ENCODE assay signal across 1 cellular context in the genomic region with DNA sequence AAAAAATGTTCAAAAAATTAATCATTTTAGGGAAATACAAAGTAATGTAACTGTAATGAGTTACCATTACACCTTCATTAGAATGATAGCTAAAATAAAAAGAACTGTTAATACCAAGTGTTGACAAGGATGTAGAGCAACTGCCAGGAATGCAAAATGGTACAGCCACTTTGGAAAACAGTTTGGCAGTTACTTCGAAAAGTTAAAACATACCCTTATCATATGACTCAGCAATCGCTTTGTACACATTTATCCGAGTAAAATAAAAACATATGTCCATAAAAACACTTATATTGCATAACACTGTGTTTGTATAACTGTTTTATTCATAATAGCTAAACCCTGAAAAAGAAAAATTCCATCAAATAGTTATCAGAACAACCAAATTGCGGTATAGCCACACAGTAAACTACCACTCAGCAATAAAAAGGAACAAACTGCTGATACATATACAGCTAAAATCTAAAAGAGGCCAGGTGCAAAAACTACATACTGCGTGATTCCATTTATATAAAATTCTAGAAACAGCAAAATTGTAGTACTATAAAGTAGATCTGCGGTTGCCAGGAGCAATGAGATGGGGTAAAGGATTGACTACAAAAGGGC.
TF ChIP-seq lines count a peak whose summit lies in the region.

No MANE protein-coding gene starts in this region.

TF ChIP-seq in IMR-90, 13 proteins besides CTCF, POLR2A, EP300 and RAD21:
- TF ChIP-seq CEBPB (IDR thresholded peaks at IDR 0.05; ENCODE audit: low read depth, low read length) (0 out of 2 replicates have a peak, but pooled peaks have one; percentile 35), SMC3 (IDR thresholded peaks at IDR 0.05; ENCODE audit: low read depth, low read length) (no peak), NFE2L2 (IDR thresholded peaks at IDR 0.05; ENCODE audit: low read depth, low read length) (peak; percentile 22; the same call in 1 of the 2 replicates)
TF ChIP-seq in IMR-90: peak in this region for 2.
